In the genomic region with DNA sequence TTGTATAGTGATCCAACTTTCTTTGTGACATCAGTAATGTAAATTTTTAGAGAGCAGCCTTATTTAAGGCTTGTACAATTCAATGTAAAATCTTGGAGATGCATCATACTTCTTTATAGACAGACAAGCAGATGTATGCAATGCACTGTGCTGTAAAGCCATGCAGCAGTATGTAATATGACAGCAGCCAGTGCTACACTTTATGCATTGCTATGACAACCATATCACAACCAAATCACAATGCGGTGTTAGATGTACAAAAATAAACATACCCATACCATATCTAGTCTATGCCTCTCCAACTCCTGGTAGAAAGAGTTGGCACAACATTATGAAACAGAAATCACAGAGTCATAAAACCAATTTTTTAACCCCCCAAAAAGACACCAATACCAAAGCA, we compare ENCODE assay signal across 17 cellular contexts.
DNase-seq lines count a peak whose midpoint lies in the region; FAIRE-seq and TF ChIP-seq lines count a peak whose summit lies in the region.
"Had no signal": no experiment of that assay in that cellular context is flagged by ENCODE, and none has a peak within 500 bp of the region (broad histone marks: within the 10 kb centered on the region; RNA-seq: fewer than 3 reads in every experiment).

No MANE protein-coding gene starts in this region.

- no peaks in the 10 kb centered on the region for H3K27me3 ChIP-seq in brain microvascular endothelial cell (replicated peaks)
- H3K27me3 ChIP-seq: BLaER1 treated with 17β-estradiol and CSF1 and Interleukin-3, amounts not matched to agents 10 nM and 100 nM had no signal

- peaks cover 2% of the 10 kb centered on the region for H3K36me3 ChIP-seq in brain microvascular endothelial cell (replicated peaks)

- TF ChIP-seq POLR2A in H54 (IDR thresholded peaks at IDR 0.05; ENCODE audit: low read depth, low read length) = no peak

- in situ Hi-C loops in brain microvascular endothelial cell (cut with HindIII; ENCODE audit: low pct_ligation_motif_present, low sequenced_read_pairs) = no loop called here
- in situ Hi-C loops in GM13976 (cut with MboI; ENCODE audit: low sequenced_read_pairs, unreplicated experiment) = no loop called here

- DNase-seq in DMS53 (lab: John Stamatoyannopoulos, UW) (peak; percentile 31), DMS53 treated with DMSO at 0.1 percent for 48 hours (lab: John Stamatoyannopoulos, UW; ENCODE audit: unreplicated experiment) (no peak), H54 (ENCODE audit: insufficient read length, low spot score) (no peak), NCI-H2171 (lab: John Stamatoyannopoulos, UW) (peak; percentile 7), brain microvascular endothelial cell (peak; percentile 2), GM13976 (ENCODE audit: low spot score) (no peak), AG20443 (ENCODE audit: low spot score) (no peak), cerebellar nuclear complex (lab: John Stamatoyannopoulos, UW) (no peak)
- DNase-seq: GM23248, HFFc6, KBM-7, NCI-H1092, NCI-H1694 treated with DMSO at 0.1 percent for 48 hours, NCI-H510A had no signal

- no peak for TF ChIP-seq CTCF in brain microvascular endothelial cell (IDR thresholded peaks at IDR 0.05; ENCODE audit: low read depth, low read length, missing control alignments)
- no peak for TF ChIP-seq CTCF in GM13976 (IDR thresholded peaks at IDR 0.05; ENCODE audit: borderline replicate concordance, control extremely low read depth, extremely low read depth, insufficient read depth, missing control alignments)

- no peak overlapping the region for H3K4me3 ChIP-seq in brain microvascular endothelial cell (ENCODE audit: low read depth, low read length)
- H3K4me3 ChIP-seq: BLaER1 treated with 17β-estradiol and CSF1 and Interleukin-3, amounts not matched to agents 10 nM and 100 nM; GM23248; SK-N-MC had no signal

- H3K27ac ChIP-seq in brain microvascular endothelial cell = no peak overlapping the region
- H3K27ac ChIP-seq: 22Rv1; BLaER1 treated with 17β-estradiol and CSF1 and Interleukin-3, amounts not matched to agents 10 nM and 100 nM; GM23248; SK-N-MC had no signal

- peak; percentile 23 for FAIRE-seq in H54 (lab: Jason Lieb, UNC)

Comparison
In these comparisons a context has a peak if more than half of its experiments do, and no peak if none do; other contexts are left out.
1. DNase-seq: peak in DMS53 (single experiment), NCI-H2171 (single experiment) and brain microvascular endothelial cell (single experiment); none in DMS53 treated with DMSO at 0.1 percent for 48 hours (single experiment), H54 (single experiment), GM13976 (single experiment), AG20443 (single experiment) and cerebellar nuclear complex (0 of 2).